Comparison of ENCODE assay signal across 23 cellular contexts in genomic region chr15:64782751-64783150, GRCh38. TPM values are rescaled to one million over a fixed set of nuclear protein-coding genes. Genes with fewer than 3 reads are reported as not detected.
"Had no signal": no experiment of that assay in that cellular context is flagged by ENCODE, and none has a peak within 500 bp of the region (broad histone marks: within the 10 kb centered on the region; RNA-seq: fewer than 3 reads in every experiment).

No MANE protein-coding gene starts in this region.

- H3K4me3 Mint-ChIP-seq: activated T-helper 1 cell treated with anti-CD3 and anti-CD28 coated beads, Interleukin-12 subunit alpha, Interleukin-12 subunit beta, Interleukin-2, Interleukin-4 antibody, amounts not matched to agents 30 ng/mL and 10 ng/mL and 1 ng/mL, durations not matched to agents 14 hours and 24 hours and 36 hours; naive thymus-derived CD8-positive, alpha-beta T cell; T-helper 1 cell treated with Interleukin-12 subunit alpha and Interleukin-12 subunit beta and Interleukin-4 antibody, amounts not matched to agents 30 μg/mL and 1 μg/mL, for 36 hours had no signal

- H3K9ac ChIP-seq: parathyroid adenoma had no signal

- H3K9me3 ChIP-seq: neutrophil, stomach, testis, upper lobe of left lung had no signal

- H3K4me3 ChIP-seq: smooth muscle cell, stomach, testis, upper lobe of left lung had no signal

- H3K27me3 ChIP-seq: stomach, testis, upper lobe of left lung had no signal

- ATAC-seq: activated CD4-positive, CD25-positive, alpha-beta regulatory T cell treated with anti-CD3 and anti-CD28 coated beads, Interleukin-2, amount 50 U/mL, for 24 hours; activated naive CD4-positive, alpha-beta T cell treated with anti-CD3 and anti-CD28 coated beads, Interleukin-2, amount 50 U/mL, for 72 hours; foreskin keratinocyte; left ventricle myocardium superior; naive thymus-derived CD8-positive, alpha-beta T cell; sciatic nerve had no signal

- H3K36me3 Mint-ChIP-seq: activated naive CD4-positive, alpha-beta T cell treated with anti-CD3 and anti-CD28 coated beads, Interleukin-2, amount 50 U/mL, for 72 hours; naive thymus-derived CD8-positive, alpha-beta T cell had no signal

- DNase-seq: activated gamma-delta T cell treated with Interleukin-2 at 50 U/mL for 16 hours; dermis blood vessel endothelial cell; foreskin keratinocyte; hypothalamus; kidney glomerular epithelial cell; left ventricle myocardium superior; mesenchymal stem cell; naive thymus-derived CD8-positive, alpha-beta T cell; stimulated activated CD4-positive, alpha-beta T cell treated with anti-CD3 and anti-CD28 coated beads, Interleukin-4, amount 100 ng/mL, for 1 hour; stomach; testis; upper lobe of left lung had no signal

- H3K9me3 Mint-ChIP-seq: activated naive CD4-positive, alpha-beta T cell treated with anti-CD3 and anti-CD28 coated beads, Interleukin-2, amount 50 U/mL, for 72 hours; activated T-helper 1 cell treated with anti-CD3 and anti-CD28 coated beads, Interleukin-12 subunit alpha, Interleukin-12 subunit beta, Interleukin-2, Interleukin-4 antibody, amounts not matched to agents 30 ng/mL and 10 ng/mL and 1 ng/mL, durations not matched to agents 14 hours and 24 hours and 36 hours; naive thymus-derived CD8-positive, alpha-beta T cell; T-helper 1 cell treated with Interleukin-12 subunit alpha and Interleukin-12 subunit beta and Interleukin-4 antibody, amounts not matched to agents 30 μg/mL and 1 μg/mL, for 36 hours had no signal

- H3K27ac Mint-ChIP-seq: activated naive CD4-positive, alpha-beta T cell treated with anti-CD3 and anti-CD28 coated beads, Interleukin-2, amount 50 U/mL, for 72 hours; activated T-helper 1 cell treated with anti-CD3 and anti-CD28 coated beads, Interleukin-12 subunit alpha, Interleukin-12 subunit beta, Interleukin-2, Interleukin-4 antibody, amounts not matched to agents 30 ng/mL and 10 ng/mL and 1 ng/mL, durations not matched to agents 14 hours and 24 hours and 36 hours; T-helper 1 cell treated with Interleukin-12 subunit alpha and Interleukin-12 subunit beta and Interleukin-4 antibody, amounts not matched to agents 30 μg/mL and 1 μg/mL, for 36 hours had no signal

- H3K4me1 ChIP-seq: foreskin keratinocyte, parathyroid adenoma, stomach, testis, upper lobe of left lung had no signal

- H3K27ac ChIP-seq: foreskin keratinocyte, neutrophil, parathyroid adenoma, stomach, testis, upper lobe of left lung had no signal

- H3K36me3 ChIP-seq: neutrophil, stomach, upper lobe of left lung had no signal

RNA-seq across cellular contexts. Expression of gene RBPMS2, which starts 7.4 kb away (rescaled TPM):
- total RNA-seq: activated CD8-positive, alpha-beta memory T cell treated with anti-CD3 and anti-CD28 coated beads for 36 hours; activated naive CD4-positive, alpha-beta T cell treated with anti-CD3 and anti-CD28 coated beads, Interleukin-2, amount 50 U/mL, for 72 hours; bronchial epithelial cell; dermis blood vessel endothelial cell; fibroblast of lung; foreskin keratinocyte; naive thymus-derived CD8-positive, alpha-beta T cell had no signal
